ENCODE assay signal across 18 cellular contexts in the genomic region with DNA sequence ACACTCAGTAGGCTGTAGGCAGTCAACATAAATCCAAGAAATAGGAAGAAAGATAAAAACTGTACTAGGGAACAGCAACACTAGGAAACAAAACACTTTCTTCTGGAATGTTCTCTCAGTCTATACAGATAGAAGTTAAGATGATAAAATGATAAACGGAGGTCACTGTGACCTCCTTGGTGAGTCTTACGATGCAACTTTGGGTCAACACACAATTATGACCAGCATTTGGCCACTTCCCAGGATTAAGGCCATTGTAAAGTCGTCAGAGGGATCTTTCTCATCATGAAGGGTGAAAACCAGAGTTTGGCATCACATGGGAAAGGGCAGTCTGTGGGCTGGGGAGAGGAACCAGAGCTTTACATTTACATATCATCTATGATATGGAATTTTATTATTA. TPM values are rescaled to one million over a fixed set of nuclear protein-coding genes. Genes with fewer than 3 reads are reported as not detected.
DNase-seq lines count a peak whose midpoint lies in the region; ATAC-seq and TF ChIP-seq lines count a peak whose summit lies in the region.
"Had no signal": no experiment of that assay in that cellular context is flagged by ENCODE, and none has a peak within 500 bp of the region (broad histone marks: within the 10 kb centered on the region; RNA-seq: fewer than 3 reads in every experiment).

No MANE protein-coding gene starts in this region.

- H3K4me1 ChIP-seq in uterus: peaks cover 5 to 15% of the 10 kb centered on the region in 2 donors
- H3K4me1 ChIP-seq: BE2C had no signal

- intact Hi-C loops in uterus (cut with DNase I; ENCODE audit: low total_unique reads): no loop called here

- H3K9me3 Mint-ChIP-seq in HFFc6: peaks cover 6% of the 10 kb centered on the region

- H3K4me3 ChIP-seq in brain microvascular endothelial cell (ENCODE audit: low read depth, low read length) (no peak overlapping the region), foreskin fibroblast (ENCODE audit: low read depth in 1 of 2, low read length in 2 of 2) (no peak overlapping the region), uterus (no peak overlapping the region)

- peak overlapping the region; percentile 73 for H3K27ac Mint-ChIP-seq in HFFc6
- H3K27ac Mint-ChIP-seq: CD4-positive, alpha-beta memory T cell had no signal

- DNase-seq in HFFc6: no peak
- DNase-seq in brain microvascular endothelial cell: peak; percentile 72
- peak; percentile 19 to 51 for DNase-seq in foreskin fibroblast
- DNase-seq in uterus: peak in 1 of 2 donors; percentile 64
- no peak for DNase-seq in NCI-H2227 treated with DMSO at 0.1 percent for 48 hours (lab: John Stamatoyannopoulos, UW)
- no peak for DNase-seq in medulla oblongata (ENCODE audit: extremely low spot score)
- DNase-seq: BE2C; CD4-positive, alpha-beta memory T cell; DND-41; MM.1S; NCI-H1105; NCI-H1694 treated with DMSO at 0.1 percent for 48 hours; NCI-H446 treated with DMSO at 0.1 percent for 48 hours; NCI-H748 treated with DMSO at 0.1 percent for 48 hours; Right ventricle myocardium superior had no signal

- H3K4me3 Mint-ChIP-seq in HFFc6: no peak overlapping the region; the same call in 1 of the 2 replicates
- H3K4me3 Mint-ChIP-seq: CD4-positive, alpha-beta memory T cell had no signal

- TF ChIP-seq CTCF in HFFc6 (IDR thresholded peaks at IDR 0.05) (no peak), brain microvascular endothelial cell (IDR thresholded peaks at IDR 0.05; ENCODE audit: low read depth, low read length, missing control alignments) (no peak), foreskin fibroblast (IDR thresholded peaks at IDR 0.05; ENCODE audit: low read depth, low read length) (no peak), uterus (IDR thresholded peaks at IDR 0.05) (no peak)

- H3K27me3 Mint-ChIP-seq in HFFc6 (ENCODE audit: insufficient read depth): peaks cover 2% of the 10 kb centered on the region; the same call in 1 of the 2 replicates

- in situ Hi-C loops in brain microvascular endothelial cell (cut with HindIII; ENCODE audit: low pct_ligation_motif_present, low sequenced_read_pairs): no loop called here

- no peaks in the 10 kb centered on the region for H3K27me3 ChIP-seq in brain microvascular endothelial cell (replicated peaks)
- no peaks in the 10 kb centered on the region for H3K27me3 ChIP-seq in uterus
- H3K27me3 ChIP-seq: BE2C had no signal

- no peak for ATAC-seq in HG03442 (IDR thresholded peaks at IDR 0.05; ENCODE audit: unreplicated experiment)
- ATAC-seq: Panc1 had no signal

- H3K9me3 ChIP-seq in uterus: no peaks in the 10 kb centered on the region
- H3K9me3 ChIP-seq: BE2C had no signal

- peaks cover 8% of the 10 kb centered on the region for H3K36me3 Mint-ChIP-seq in HFFc6 (ENCODE audit: low read depth)
- H3K36me3 Mint-ChIP-seq: CD4-positive, alpha-beta memory T cell had no signal

- peak overlapping the region; percentile 74 for H3K27ac ChIP-seq in brain microvascular endothelial cell
- H3K27ac ChIP-seq in uterus: peak overlapping the region; percentile 74 to 88
- H3K27ac ChIP-seq: KMS-11 had no signal

- no peak for TF ChIP-seq POLR2A in uterus (IDR thresholded peaks at IDR 0.05)

- H3K36me3 ChIP-seq in brain microvascular endothelial cell (replicated peaks) (no peaks in the 10 kb centered on the region), uterus (no peaks in the 10 kb centered on the region)
- H3K36me3 ChIP-seq: BE2C had no signal

- peaks cover 54% of the 10 kb centered on the region for H3K4me1 Mint-ChIP-seq in HFFc6 (ENCODE audit: low read depth)
- H3K4me1 Mint-ChIP-seq: CD4-positive, alpha-beta memory T cell had no signal

RNA-seq across cellular contexts. Expression of gene LAMA3, which starts 33.4 kb away (rescaled TPM):
- 1 to 10 TPM in 2 of 6 experiments, under 1 TPM in 4; 0.46 to 1.6 (median 0.54) TPM for total RNA-seq in HFFc6 (2021; fragmentation: NEBNext Ultra II Directional; extraction: Animal tissue kit (Norgen Biotek cat#: 25700))
- total RNA-seq in uterus: 10 to 100 TPM; 46.5 to 75.4 (median 57.4) TPM
- total RNA-seq: CD4-positive, alpha-beta memory T cell had no signal

RNA-seq across cellular contexts. Expression of gene ANKRD29, which starts 59.9 kb away (rescaled TPM):
- under 1 TPM; 0.13 to 0.50 (median 0.22) TPM for total RNA-seq in HFFc6 (2021; fragmentation: NEBNext Ultra II Directional; extraction: Animal tissue kit (Norgen Biotek cat#: 25700))
- 10 to 100 TPM; 10.8 to 33.4 (median 15.9) TPM for total RNA-seq in uterus
- total RNA-seq: CD4-positive, alpha-beta memory T cell had no signal

Comparison
In these comparisons a context has a peak if more than half of its experiments do, and no peak if none do; other contexts are left out.
1. DNase-seq: peak in brain microvascular endothelial cell (single experiment) and foreskin fibroblast (2 of 2); none in HFFc6 (single experiment), NCI-H2227 treated with DMSO at 0.1 percent for 48 hours (single experiment) and medulla oblongata (single experiment).
2. RNA of gene LAMA3, which starts 33.4 kb away (total RNA-seq): 46.5 to 75.4 TPM in uterus; 0.46 to 1.6 TPM in HFFc6; every median in the first group is over 10 times any median in the second.
3. RNA of gene ANKRD29, which starts 59.9 kb away (total RNA-seq): 10.8 to 33.4 TPM in uterus; 0.13 to 0.50 TPM in HFFc6; every median in the first group is over 4 times any median in the second.